In genomic region chr14:58501214-58501816, GRCh38 we compare ENCODE assay signal across 8 cellular contexts.
DNase-seq lines count a peak whose midpoint lies in the region; ATAC-seq and TF ChIP-seq lines count a peak whose summit lies in the region.

No MANE protein-coding gene starts in this region.

- H3K27me3 Mint-ChIP-seq in activated T-helper 2 cell treated with anti-CD3 and anti-CD28 coated beads, Interferon-gamma antibody, Interleukin-2, Interleukin-4, amounts not matched to agents 10 μg/mL and 5 μg/mL and 100 μg/mL, durations not matched to agents 14 hours and 24 hours and 36 hours (ENCODE audit: low read depth) = no peaks in the 10 kb centered on the region

- H3K4me3 Mint-ChIP-seq in activated T-helper 2 cell treated with anti-CD3 and anti-CD28 coated beads, Interferon-gamma antibody, Interleukin-2, Interleukin-4, amounts not matched to agents 10 μg/mL and 5 μg/mL and 100 μg/mL, durations not matched to agents 14 hours and 24 hours and 36 hours (ENCODE audit: low read depth) = no peak overlapping the region

- H3K9me3 ChIP-seq in DND-41 (ENCODE audit: insufficient read depth, low read length, severe bottlenecking) = no peaks in the 10 kb centered on the region
- H3K9me3 ChIP-seq in GM23248 (ENCODE audit: low read depth) = no peaks in the 10 kb centered on the region
- H3K9me3 ChIP-seq in vagina = no peaks in the 10 kb centered on the region

- H3K9ac ChIP-seq in DND-41 (ENCODE audit: low read depth, low read length) (no peak overlapping the region), GM23248 (no peak overlapping the region)

- no peak overlapping the region for H3K27ac Mint-ChIP-seq in activated T-helper 2 cell treated with anti-CD3 and anti-CD28 coated beads, Interferon-gamma antibody, Interleukin-2, Interleukin-4, amounts not matched to agents 10 μg/mL and 5 μg/mL and 100 μg/mL, durations not matched to agents 14 hours and 24 hours and 36 hours

- 52 to 57% methylated on average over 3 of the region's 3 CpGs for WGBS in GM23248 (ENCODE audit: low coverage in 1 of 2, low lambda C conversion rate in 2 of 2, missing lambda C conversion rate in 2 of 2), 2 experiments

- H2AFZ ChIP-seq in DND-41 (ENCODE audit: low read depth, low read length) (no peak overlapping the region), GM23248 (no peak overlapping the region)

- H3K4me3 ChIP-seq in DND-41 (ENCODE audit: low read depth in 1 of 2, low read length in 2 of 2) (no peak overlapping the region), GM23248 (no peak overlapping the region), NB4 (ENCODE audit: low read depth, low read length) (no peak overlapping the region), vagina (no peak overlapping the region)

- CTCF ChIA-PET in RWPE1 (lab: Yijun Ruan, JAX) = interaction anchor here (0.5 to 2.8 kb wide), 22 partner anchors 9 to 1652 kb away, joined by 3 to 13 read pairs (median 4); partner anchors contain the start of gene DACT1

- H3K4me2 ChIP-seq in DND-41 (ENCODE audit: insufficient read depth, low read length) (no peak overlapping the region), GM23248 (ENCODE audit: unreplicated experiment) (no peak overlapping the region)

- peak; percentile 23 for DNase-seq in DND-41
- DNase-seq in GM23248 = peak; percentile 79
- DNase-seq in NB4 (ENCODE audit: low read depth) = peak; percentile 72
- peak; percentile 34 for DNase-seq in RWPE1 (ENCODE audit: low spot score)
- DNase-seq in effector CD4-positive, alpha-beta T cell = peak; percentile 4
- DNase-seq in medulla oblongata (ENCODE audit: extremely low spot score) = peak; percentile 68
- DNase-seq in vagina (ENCODE audit: extremely low spot score in 2 of 2) = no peak
- no peak for DNase-seq in activated T-helper 2 cell treated with anti-CD3 and anti-CD28 coated beads, Interferon-gamma antibody, Interleukin-2, Interleukin-4, amounts not matched to agents 10 μg/mL and 5 μg/mL and 100 μg/mL, durations not matched to agents 14 hours and 24 hours and 36 hours (ENCODE audit: low spot score)

- TF ChIP-seq POLR2A in NB4 (IDR thresholded peaks at IDR 0.05; ENCODE audit: extremely low read depth, insufficient read length) (no peak), vagina (IDR thresholded peaks at IDR 0.05) (no peak)

- H4K20me1 ChIP-seq in DND-41 (ENCODE audit: insufficient read depth, low read length) = no peaks in the 10 kb centered on the region
- H4K20me1 ChIP-seq in GM23248 (ENCODE audit: insufficient read depth) = no peaks in the 10 kb centered on the region

- peaks cover 38% of the 10 kb centered on the region for H3K36me3 ChIP-seq in DND-41 (ENCODE audit: insufficient read depth, low read length)
- H3K36me3 ChIP-seq in GM23248 (ENCODE audit: low read depth) = no peaks in the 10 kb centered on the region
- H3K36me3 ChIP-seq in vagina = peaks cover 0 to 21% of the 10 kb centered on the region in 2 donors

- no peaks in the 10 kb centered on the region for H3K4me1 Mint-ChIP-seq in activated T-helper 2 cell treated with anti-CD3 and anti-CD28 coated beads, Interferon-gamma antibody, Interleukin-2, Interleukin-4, amounts not matched to agents 10 μg/mL and 5 μg/mL and 100 μg/mL, durations not matched to agents 14 hours and 24 hours and 36 hours (ENCODE audit: low read depth)

- H3K27me3 ChIP-seq in DND-41 (ENCODE audit: insufficient read depth, low read length, poor library complexity) = no peaks in the 10 kb centered on the region
- H3K27me3 ChIP-seq in GM23248 (replicated peaks; ENCODE audit: insufficient read depth) = no peaks in the 10 kb centered on the region
- no peaks in the 10 kb centered on the region for H3K27me3 ChIP-seq in vagina

- H3K9me2 ChIP-seq in GM23248 (ENCODE audit: insufficient read depth) = no peaks in the 10 kb centered on the region

- no peaks in the 10 kb centered on the region for H3F3A ChIP-seq in GM23248 (ENCODE audit: insufficient read depth)

- H3K27ac ChIP-seq in DND-41 (ENCODE audit: low read length) (no peak overlapping the region), GM23248 (no peak overlapping the region), RWPE1 (no peak overlapping the region), vagina (no peak overlapping the region)

- H3K9me3 Mint-ChIP-seq in activated T-helper 2 cell treated with anti-CD3 and anti-CD28 coated beads, Interferon-gamma antibody, Interleukin-2, Interleukin-4, amounts not matched to agents 10 μg/mL and 5 μg/mL and 100 μg/mL, durations not matched to agents 14 hours and 24 hours and 36 hours = no peaks in the 10 kb centered on the region

- no peaks in the 10 kb centered on the region for H3K36me3 Mint-ChIP-seq in activated T-helper 2 cell treated with anti-CD3 and anti-CD28 coated beads, Interferon-gamma antibody, Interleukin-2, Interleukin-4, amounts not matched to agents 10 μg/mL and 5 μg/mL and 100 μg/mL, durations not matched to agents 14 hours and 24 hours and 36 hours (ENCODE audit: low read depth)

- ATAC-seq in DND-41 (ENCODE audit: insufficient read depth, low read depth) = peak; percentile 78

- TF ChIP-seq CTCF in DND-41 (IDR thresholded peaks at IDR 0.05; ENCODE audit: borderline replicate concordance, extremely low read depth, low read length, poor library complexity, severe bottlenecking) (peak; percentile 89), NB4 (IDR thresholded peaks at IDR 0.05; ENCODE audit: low read depth, low read length) (peak; percentile 64), RWPE1 (conservative IDR thresholded peaks at IDR 0.05; ENCODE audit: low read depth) (peak; percentile 93), vagina (IDR thresholded peaks at IDR 0.05) (peak; percentile 56 to 67 (median 57))

- intact Hi-C loops in vagina (cut with DNase I) = loop anchor here (5.0 kb wide), 1 partner anchor 551 kb away; no protein-coding TSS in a partner anchor
- intact Hi-C loops in activated T-helper 2 cell treated with anti-CD3 and anti-CD28 coated beads, Interferon-gamma antibody, Interleukin-2, Interleukin-4, amounts not matched to agents 10 μg/mL and 5 μg/mL and 100 μg/mL, durations not matched to agents 14 hours and 24 hours and 36 hours (cut with micrococcal nuclease) = loop anchor here (1.0 to 10.0 kb wide), 5 partner anchors 71 to 621 kb away; no protein-coding TSS in a partner anchor

- POLR2A ChIA-PET in RWPE1 (lab: Yijun Ruan, JAX; ENCODE audit: low non-redundant PET) = no interaction called here

- no peaks in the 10 kb centered on the region for H3K4me1 ChIP-seq in DND-41 (ENCODE audit: insufficient read depth, low read length)
- no peaks in the 10 kb centered on the region for H3K4me1 ChIP-seq in GM23248 (ENCODE audit: insufficient read depth)
- no peaks in the 10 kb centered on the region for H3K4me1 ChIP-seq in vagina

- in situ Hi-C loops in GM23248 (cut with MboI) = loop anchor here (10.0 kb wide), 2 partner anchors 123 to 623 kb away; no protein-coding TSS in a partner anchor

- no peaks in the 10 kb centered on the region for H3K79me2 ChIP-seq in DND-41 (ENCODE audit: insufficient read depth, low read length)
- H3K79me2 ChIP-seq in GM23248 (ENCODE audit: insufficient read depth) = no peaks in the 10 kb centered on the region

Comparison
In these comparisons a context has a peak if more than half of its experiments do, and no peak if none do; other contexts are left out.
1. DNase-seq: peak in DND-41 (single experiment), GM23248 (single experiment), NB4 (single experiment), RWPE1 (single experiment), effector CD4-positive, alpha-beta T cell (single experiment) and medulla oblongata (single experiment); none in vagina (0 of 2) and activated T-helper 2 cell treated with anti-CD3 and anti-CD28 coated beads, Interferon-gamma antibody, Interleukin-2, Interleukin-4, amounts not matched to agents 10 μg/mL and 5 μg/mL and 100 μg/mL, durations not matched to agents 14 hours and 24 hours and 36 hours (single experiment).
2. Peak in every context shown above with its lines, with median percentiles within 50 percentile points of each other: CTCF ChIP-seq.